In genomic region chr14:68473050-68473449, GRCh38 we compare ENCODE assay signal across 1 cellular context.
TF ChIP-seq lines count a peak whose summit lies in the region.

No MANE protein-coding gene starts in this region.

TF ChIP-seq in liver, 16 proteins besides CTCF, POLR2A, EP300 and RAD21 (continued from another document):
- TF ChIP-seq REST (IDR thresholded peaks at IDR 0.05): peak; percentile 27
- peak; percentile 26 for TF ChIP-seq ZBTB33 (IDR thresholded peaks at IDR 0.05)
- TF ChIP-seq ATF3 (IDR thresholded peaks at IDR 0.05): no peak
- TF ChIP-seq HNF4A (conservative IDR thresholded peaks at IDR 0.05): peak in 1 of 2 donors; percentile 57
- peak; percentile 58 to 79 for TF ChIP-seq RXRA (IDR thresholded peaks at IDR 0.05)
- TF ChIP-seq YY1 (IDR thresholded peaks at IDR 0.05): peak; percentile 40
- peak; percentile 6 for TF ChIP-seq FOXA1 (IDR thresholded peaks at IDR 0.05)
- TF ChIP-seq NR2F2 (IDR thresholded peaks at IDR 0.05): peak; percentile 36
- TF ChIP-seq FOXA2 (IDR thresholded peaks at IDR 0.05): no peak
- TF ChIP-seq EGR1 (IDR thresholded peaks at IDR 0.05; ENCODE audit: low read depth in 2 of 2): peak in 1 of 2 donors; percentile 64
- TF ChIP-seq JUND (IDR thresholded peaks at IDR 0.05): no peak
- TF ChIP-seq TAF1 (conservative IDR thresholded peaks at IDR 0.05): no peak
- no peak for TF ChIP-seq HNF4G (IDR thresholded peaks at IDR 0.05)
